Comparison of ENCODE assay signal across 8 cellular contexts in genomic region chr5:7261049-7261448, GRCh38.
DNase-seq lines count a peak whose midpoint lies in the region; ATAC-seq, FAIRE-seq and TF ChIP-seq lines count a peak whose summit lies in the region.

No MANE protein-coding gene starts in this region.

- CTCF ChIA-PET in K562 (lab: Yijun Ruan, JAX; ENCODE audit: low intra/inter-chr PET ratio) = interaction anchor here (1.1 to 1.8 kb wide), 4 partner anchors 486 to 667 kb away, joined by 3 to 7 read pairs (median 4); no protein-coding TSS in a partner anchor
- CTCF ChIA-PET in naive thymus-derived CD4-positive, alpha-beta T cell (lab: Charles Lee) = no interaction called here

- H3K79me2 ChIP-seq in K562 (ENCODE audit: control insufficient read depth, insufficient read depth, low read length) = no peaks in the 10 kb centered on the region

- in situ Hi-C loops in K562 (cut with MboI) = no loop called here

- H3K36me3 ChIP-seq in left ventricle myocardium inferior (no peaks in the 10 kb centered on the region), K562 (ENCODE audit: control insufficient read depth, insufficient read depth, low read length) (no peaks in the 10 kb centered on the region), lung (ENCODE audit: control insufficient read depth in 2 of 2, insufficient read depth in 2 of 2, low read length in 2 of 2) (no peaks in the 10 kb centered on the region)
- no peaks in the 10 kb centered on the region for H3K36me3 ChIP-seq in naive thymus-derived CD4-positive, alpha-beta T cell (ENCODE audit: control insufficient read depth in 2 of 3, insufficient read depth in 3 of 3, low read length in 3 of 3)

- TF ChIP-seq CTCF in left ventricle myocardium inferior (IDR thresholded peaks at IDR 0.05; ENCODE audit: borderline replicate concordance) (peak; percentile 39), K562 (IDR thresholded peaks at IDR 0.05 in 2 of 3, conservative IDR thresholded peaks at IDR 0.05 in 1 of 3; ENCODE audit: insufficient read depth in 2 of 3, low read depth in 1 of 3, low read length in 3 of 3) (peak; percentile 48 to 71 (median 63)), lung (IDR thresholded peaks at IDR 0.05; ENCODE audit: control extremely low read depth, extremely low read depth) (peak; percentile 16)

- POLR2A ChIA-PET in K562 (lab: Yijun Ruan, JAX) = no interaction called here
- POLR2A ChIA-PET in naive thymus-derived CD4-positive, alpha-beta T cell (lab: Charles Lee) = no interaction called here

- no peak overlapping the region for H3K9ac ChIP-seq in K562 (ENCODE audit: insufficient read depth in 1 of 2, low read depth in 2 of 2, low read length in 2 of 2)

- ATAC-seq in Right ventricle myocardium superior (ENCODE audit: poor library complexity) (no peak), K562 (peak; percentile 68), lung (ENCODE audit: insufficient read depth, low FRiP score) (no peak), GM18498 (IDR thresholded peaks at IDR 0.05; ENCODE audit: unreplicated experiment) (no peak), GM19351 (IDR thresholded peaks at IDR 0.05; ENCODE audit: unreplicated experiment) (no peak)
- ATAC-seq in naive thymus-derived CD4-positive, alpha-beta T cell = no peak

- no peaks in the 10 kb centered on the region for H3K4me1 Mint-ChIP-seq in naive thymus-derived CD4-positive, alpha-beta T cell

- TF ChIP-seq POLR2A in K562 (conservative IDR thresholded peaks at IDR 0.05) = no peak

- FAIRE-seq in K562 (lab: Jason Lieb, UNC) = peak; percentile 83

- intact Hi-C loops in left ventricle myocardium inferior (cut with micrococcal nuclease) (no loop called here), Right ventricle myocardium superior (cut with DNase I) (no loop called here), K562 (cut with micrococcal nuclease) (loop anchor here (1.0 to 5.0 kb wide), 3 partner anchors 131 to 555 kb away; no protein-coding TSS in a partner anchor)
- intact Hi-C loops in naive thymus-derived CD4-positive, alpha-beta T cell (cut with micrococcal nuclease) = no loop called here

- no peaks in the 10 kb centered on the region for H3K4me1 ChIP-seq in left ventricle myocardium inferior
- H3K4me1 ChIP-seq in K562 (replicated peaks in 1 of 2; ENCODE audit: control insufficient read depth in 2 of 2, insufficient read depth in 2 of 2, low read length in 2 of 2) = no peaks in the 10 kb centered on the region
- H3K4me1 ChIP-seq in lung (ENCODE audit: control insufficient read depth in 2 of 2, insufficient read depth in 2 of 2, low read length in 2 of 2) = no peaks in the 10 kb centered on the region
- no peaks in the 10 kb centered on the region for H3K4me1 ChIP-seq in naive thymus-derived CD4-positive, alpha-beta T cell (ENCODE audit: control insufficient read depth in 2 of 2, insufficient read depth in 2 of 2, low read length in 2 of 2)

- peaks cover 0 to 3% (median 0%) of the 10 kb centered on the region in 5 donors for H3K27me3 Mint-ChIP-seq in naive thymus-derived CD4-positive, alpha-beta T cell

- H4K20me1 ChIP-seq in K562 (replicated peaks; ENCODE audit: control insufficient read depth, insufficient read depth, low read length) = no peaks in the 10 kb centered on the region

- no peaks in the 10 kb centered on the region for H3K9me1 ChIP-seq in K562 (ENCODE audit: control insufficient read depth, insufficient read depth, low read length)

- under 1% methylated on average over 6 of the region's 6 CpGs for WGBS in K562 (ENCODE audit: insufficient coverage, low coverage, missing lambda C conversion rate)
- WGBS in lung, 2 donors = 27 to 35% methylated on average over 6 of the region's 6 CpGs

- no peaks in the 10 kb centered on the region for H3K36me3 Mint-ChIP-seq in naive thymus-derived CD4-positive, alpha-beta T cell

- no peak overlapping the region for H3K27ac Mint-ChIP-seq in naive thymus-derived CD4-positive, alpha-beta T cell

- H3K9me3 Mint-ChIP-seq in naive thymus-derived CD4-positive, alpha-beta T cell = peaks cover 0 to 6% (median 0%) of the 10 kb centered on the region in 11 donors

- no peak overlapping the region for H3K4me3 ChIP-seq in left ventricle myocardium inferior
- H3K4me3 ChIP-seq in K562 = no peak overlapping the region
- H3K4me3 ChIP-seq in lung = no peak overlapping the region
- no peak overlapping the region for H3K4me3 ChIP-seq in naive thymus-derived CD4-positive, alpha-beta T cell (ENCODE audit: low read length)

- H3K27ac ChIP-seq in left ventricle myocardium inferior (replicated peaks) = no peak overlapping the region
- no peak overlapping the region for H3K27ac ChIP-seq in K562 (ENCODE audit: extremely low read depth, low read depth, low read length)
- no peak overlapping the region for H3K27ac ChIP-seq in lung (ENCODE audit: low read depth in 1 of 2, low read length in 1 of 2)
- H3K27ac ChIP-seq in naive thymus-derived CD4-positive, alpha-beta T cell (ENCODE audit: low read depth, low read length) = no peak overlapping the region

- no TSS peak for BruUV-seq in K562 (replicated peaks; lab: Mats Ljungman, UMichigan)

- H3K4me2 ChIP-seq in K562 (ENCODE audit: insufficient read depth, low read length) = no peak overlapping the region

- TF ChIP-seq EP300 in K562 (IDR thresholded peaks at IDR 0.05; ENCODE audit: low read length) = no peak

- no peak for DNase-seq in left ventricle myocardium inferior
- DNase-seq in Right ventricle myocardium superior = no peak
- peak; percentile 10 for DNase-seq in NCI-H2171 (lab: John Stamatoyannopoulos, UW)
- DNase-seq in K562 (ENCODE audit: extremely low read depth in 1 of 4, low spot score in 3 of 4) = peak; percentile 18 to 49 (median 20)
- DNase-seq in lung (ENCODE audit: low spot score) = no peak
- no peak for DNase-seq in naive thymus-derived CD4-positive, alpha-beta T cell

- no peak overlapping the region for H2AFZ ChIP-seq in K562 (ENCODE audit: low read depth, low read length)

- TF ChIP-seq RAD21 in K562 (CRISPR knock-in tag; conservative IDR thresholded peaks at IDR 0.05 in 1 of 2, IDR thresholded peaks at IDR 0.05 in 1 of 2) = peak; percentile 68 to 81

- H3K27me3 ChIP-seq in left ventricle myocardium inferior (ENCODE audit: low read depth) (no peaks in the 10 kb centered on the region), K562 (ENCODE audit: control insufficient read depth in 2 of 2, insufficient read depth in 2 of 2, low read length in 2 of 2) (no peaks in the 10 kb centered on the region), lung (ENCODE audit: control insufficient read depth, insufficient read depth) (no peaks in the 10 kb centered on the region)
- no peaks in the 10 kb centered on the region for H3K27me3 ChIP-seq in naive thymus-derived CD4-positive, alpha-beta T cell (ENCODE audit: control insufficient read depth in 2 of 2, insufficient read depth in 2 of 2, low read length in 2 of 2)

- H3K4me3 Mint-ChIP-seq in naive thymus-derived CD4-positive, alpha-beta T cell = no peak overlapping the region

- peaks cover 24% of the 10 kb centered on the region for H3K9me3 ChIP-seq in left ventricle myocardium inferior (replicated peaks)
- H3K9me3 ChIP-seq in K562 (replicated peaks; ENCODE audit: control insufficient read depth, insufficient read depth, low read depth, low read length) = no peaks in the 10 kb centered on the region
- no peaks in the 10 kb centered on the region for H3K9me3 ChIP-seq in lung (ENCODE audit: control insufficient read depth in 2 of 2, insufficient read depth in 1 of 2, low read length in 1 of 2)
- no peaks in the 10 kb centered on the region for H3K9me3 ChIP-seq in naive thymus-derived CD4-positive, alpha-beta T cell (ENCODE audit: control insufficient read depth in 2 of 3, low read length in 3 of 3)

TF ChIP-seq in K562, 482 proteins besides CTCF, POLR2A, EP300 and RAD21:
- TF ChIP-seq SOX6 (IDR thresholded peaks at IDR 0.05) (no peak), ARID2 (IDR thresholded peaks at IDR 0.05) (0 out of 2 replicates have a peak, but pooled peaks have one; percentile 41), SMC3 (conservative IDR thresholded peaks at IDR 0.05; ENCODE audit: insufficient read depth, low read depth, low read length) (peak; percentile 61), FOXJ3 (CRISPR knock-in tag; IDR thresholded peaks at IDR 0.05) (no peak), DEAF1 (CRISPR knock-in tag; IDR thresholded peaks at IDR 0.05) (peak; percentile 36; the same call in 1 of the 2 replicates), CC2D1A (IDR thresholded peaks at IDR 0.05) (0 out of 2 replicates have a peak, but pooled peaks have one; percentile 21)

Comparison
In these comparisons a context has a peak if more than half of its experiments do, and no peak if none do; other contexts are left out.
1. DNase-seq: peak in NCI-H2171 (single experiment) and K562 (4 of 4); none in left ventricle myocardium inferior (single experiment), Right ventricle myocardium superior (single experiment), lung (single experiment) and naive thymus-derived CD4-positive, alpha-beta T cell (0 of 9).
2. Peak in every context shown above with its lines, with median percentiles within 50 percentile points of each other: CTCF ChIP-seq.